In the genomic region with DNA sequence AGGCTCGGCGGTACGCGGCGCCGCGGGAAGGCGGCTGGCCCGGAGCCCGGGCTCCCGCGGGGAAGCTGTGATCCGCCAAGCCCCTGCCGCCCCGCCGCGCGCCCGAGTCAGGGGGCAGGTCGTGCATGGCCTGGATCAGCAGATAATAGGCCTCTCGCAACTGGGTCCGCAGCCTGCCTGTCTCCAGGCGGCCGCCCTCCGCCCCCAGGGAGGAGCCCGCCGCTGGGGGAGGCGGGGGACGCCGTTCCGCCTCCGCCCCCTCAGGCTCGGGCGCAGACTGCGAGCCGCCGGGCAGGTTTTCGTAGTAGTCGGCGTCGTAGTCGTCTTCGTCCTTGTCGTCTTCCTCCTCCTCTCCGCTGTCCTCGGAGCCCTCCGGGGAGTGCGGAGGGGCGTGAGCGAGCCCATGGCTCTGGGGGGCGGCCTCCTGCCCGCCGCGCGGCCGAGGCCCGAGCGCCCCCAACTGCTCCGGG, we compare ENCODE assay signal across 8 cellular contexts. TPM values are rescaled to one million over a fixed set of nuclear protein-coding genes. Genes with fewer than 3 reads are reported as not detected.
DNase-seq lines count a peak whose midpoint lies in the region; ATAC-seq and TF ChIP-seq lines count a peak whose summit lies in the region.

A gene with protein sequence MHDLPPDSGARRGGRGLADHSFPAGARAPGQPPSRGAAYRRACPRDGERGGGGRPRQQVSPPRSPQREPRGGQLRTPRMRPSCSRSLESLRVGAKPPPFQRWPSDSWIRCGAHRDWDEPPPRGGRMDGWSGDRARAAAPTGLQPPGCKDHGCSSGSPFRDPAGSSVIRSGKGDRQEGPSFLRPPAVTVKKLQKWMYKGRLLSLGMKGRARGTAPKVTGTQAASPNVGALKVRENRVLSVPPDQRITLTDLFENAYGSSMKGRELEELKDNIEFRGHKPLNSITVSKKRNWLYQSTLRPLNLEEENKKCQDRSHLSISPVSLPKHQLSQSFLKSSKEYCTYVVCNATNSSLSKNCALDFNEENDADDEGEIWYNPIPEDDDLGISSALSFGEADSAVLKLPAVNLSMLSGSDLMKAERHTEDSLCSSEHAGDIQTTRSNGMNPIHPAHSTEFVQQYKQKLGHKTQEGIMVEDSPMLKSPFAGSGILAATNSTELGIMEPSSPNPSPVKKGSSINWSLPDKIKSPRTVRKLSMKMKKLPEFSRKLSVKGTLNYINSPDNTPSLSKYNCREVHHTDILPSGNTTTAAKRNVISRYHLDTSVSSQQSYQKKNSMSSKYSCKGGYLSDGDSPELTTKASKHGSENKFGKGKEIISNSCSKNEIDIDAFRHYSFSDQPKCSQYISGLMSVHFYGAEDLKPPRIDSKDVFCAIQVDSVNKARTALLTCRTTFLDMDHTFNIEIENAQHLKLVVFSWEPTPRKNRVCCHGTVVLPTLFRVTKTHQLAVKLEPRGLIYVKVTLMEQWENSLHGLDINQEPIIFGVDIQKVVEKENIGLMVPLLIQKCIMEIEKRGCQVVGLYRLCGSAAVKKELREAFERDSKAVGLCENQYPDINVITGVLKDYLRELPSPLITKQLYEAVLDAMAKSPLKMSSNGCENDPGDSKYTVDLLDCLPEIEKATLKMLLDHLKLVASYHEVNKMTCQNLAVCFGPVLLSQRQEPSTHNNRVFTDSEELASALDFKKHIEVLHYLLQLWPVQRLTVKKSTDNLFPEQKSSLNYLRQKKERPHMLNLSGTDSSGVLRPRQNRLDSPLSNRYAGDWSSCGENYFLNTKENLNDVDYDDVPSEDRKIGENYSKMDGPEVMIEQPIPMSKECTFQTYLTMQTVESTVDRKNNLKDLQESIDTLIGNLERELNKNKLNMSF (minus strand): TSS at position 147 of the 470 bp plus-strand sequence. CDS start 20 bp downstream, at position 127.

- peak within 1 kb of the TSS; percentile 73 for H3K27ac ChIP-seq in WERI-Rb-1

- DNase-seq in NCI-H187 treated with DMSO at 0.1 percent for 48 hours (lab: John Stamatoyannopoulos, UW), result peak; percentile 17
- DNase-seq in WERI-Rb-1, result peak; percentile 83
- peak; percentile 51 to 75 for DNase-seq in cardiac fibroblast (ENCODE audit: low read depth in 2 of 2)
- DNase-seq in kidney epithelial cell (ENCODE audit: low read depth), result no peak
- DNase-seq in stimulated activated CD4-positive, alpha-beta T cell treated with anti-CD3 and anti-CD28 coated beads, Interleukin-15, amount 100 ng/mL, for 24 hours, result peak; percentile 79
- DNase-seq in dedifferentiated amniotic fluid mesenchymal stem cell (ENCODE audit: extremely low spot score), result no peak

- no peak for TF ChIP-seq CTCF in WERI-Rb-1 (IDR thresholded peaks at IDR 0.05; ENCODE audit: low read depth, low read length)
- no peak for TF ChIP-seq CTCF in cardiac fibroblast (IDR thresholded peaks at IDR 0.05; ENCODE audit: low read depth, low read length)
- no peak for TF ChIP-seq CTCF in kidney epithelial cell (IDR thresholded peaks at IDR 0.05; ENCODE audit: insufficient read depth, low read length, poor library complexity, severe bottlenecking)

- H3K36me3 ChIP-seq in WERI-Rb-1 (no peaks in the 10 kb centered on the region), kidney epithelial cell (ENCODE audit: control insufficient read depth, insufficient read depth, low read length) (no peaks in the 10 kb centered on the region)

- ATAC-seq in GM18499 (IDR thresholded peaks at IDR 0.05; ENCODE audit: insufficient read depth, unreplicated experiment) (peak; percentile 57), HG02763 (IDR thresholded peaks at IDR 0.05; ENCODE audit: unreplicated experiment) (peak; percentile 66)

- H3K27me3 ChIP-seq in WERI-Rb-1 (ENCODE audit: insufficient read depth, low read depth, severe bottlenecking) (no peaks in the 10 kb centered on the region), kidney epithelial cell (ENCODE audit: control insufficient read depth, insufficient read depth, low read length) (no peaks in the 10 kb centered on the region)

- H3K4me3 ChIP-seq in WERI-Rb-1 (ENCODE audit: low read depth, low read length) (peak within 1 kb of the TSS; percentile 75), cardiac fibroblast (replicated peaks in 1 of 2; ENCODE audit: low read depth in 2 of 2, low read length in 2 of 2) (peak within 1 kb of the TSS; percentile 71 to 75), kidney epithelial cell (ENCODE audit: low read depth, low read length) (peak within 1 kb of the TSS; percentile 72)

- no peaks in the 10 kb centered on the region for H3K9me3 ChIP-seq in WERI-Rb-1 (ENCODE audit: severe bottlenecking)

RNA-seq across cellular contexts. Expression of the gene that starts here (rescaled TPM):
- 4.2 and 7.6 TPM in 2 replicates for total RNA-seq in kidney epithelial cell

Comparison
In these comparisons a context has a peak if more than half of its experiments do, and no peak if none do; other contexts are left out.
1. DNase-seq: peak in NCI-H187 treated with DMSO at 0.1 percent for 48 hours (single experiment), WERI-Rb-1 (single experiment), cardiac fibroblast (2 of 2) and stimulated activated CD4-positive, alpha-beta T cell treated with anti-CD3 and anti-CD28 coated beads, Interleukin-15, amount 100 ng/mL, for 24 hours (single experiment); none in kidney epithelial cell (single experiment) and dedifferentiated amniotic fluid mesenchymal stem cell (single experiment).
2. Peak in every context shown above with its lines, with median percentiles within 50 percentile points of each other: H3K4me3 ChIP-seq.